12 cellular contexts compared by ENCODE assay signal in genomic region chr12:22283006-22283506, GRCh38. TPM values are rescaled to one million over a fixed set of nuclear protein-coding genes. Genes with fewer than 3 reads are reported as not detected.
A peak's percentile ranks its signal among the peaks of the same experiment; 100 is the strongest.
DNase-seq lines count a peak whose midpoint lies in the region; ATAC-seq and TF ChIP-seq lines count a peak whose summit lies in the region.
"Had no signal": no experiment of that assay in that cellular context is flagged by ENCODE, and none has a peak within 500 bp of the region (broad histone marks: within the 10 kb centered on the region; RNA-seq: fewer than 3 reads in every experiment).

No MANE protein-coding gene starts in this region.

- no peak overlapping the region for H3K4me3 Mint-ChIP-seq in nephron progenitor cell
- no peak overlapping the region for H3K4me3 Mint-ChIP-seq in natural killer cell
- H3K4me3 Mint-ChIP-seq: T-helper 1 cell treated with Interleukin-12 subunit alpha and Interleukin-12 subunit beta and Interleukin-4 antibody, amounts not matched to agents 30 μg/mL and 1 μg/mL, for 36 hours had no signal

- H3K4me1 ChIP-seq in thoracic aorta (ENCODE audit: control insufficient read depth in 1 of 2, low read depth in 2 of 2): peaks cover 3 to 20% of the 10 kb centered on the region in 2 donors

- H3K27ac ChIP-seq in coronary artery (peak overlapping the region; percentile 55 to 78), thoracic aorta (peak overlapping the region; percentile 57 to 81)

- H3K36me3 Mint-ChIP-seq in nephron progenitor cell (ENCODE audit: low read depth): peaks cover 15% of the 10 kb centered on the region
- no peaks in the 10 kb centered on the region for H3K36me3 Mint-ChIP-seq in natural killer cell

- no peaks in the 10 kb centered on the region for H3K27me3 ChIP-seq in thoracic aorta (replicated peaks; ENCODE audit: insufficient read depth)

- H3K27ac Mint-ChIP-seq in nephron progenitor cell (no peak overlapping the region), natural killer cell (no peak overlapping the region)
- H3K27ac Mint-ChIP-seq: T-helper 1 cell treated with Interleukin-12 subunit alpha and Interleukin-12 subunit beta and Interleukin-4 antibody, amounts not matched to agents 30 μg/mL and 1 μg/mL, for 36 hours had no signal

- no peaks in the 10 kb centered on the region for H3K9me3 ChIP-seq in thoracic aorta

- ATAC-seq in thoracic aorta (ENCODE audit: insufficient number of reproducible peaks, low FRiP score, low read depth) (peak; percentile 69), natural killer cell (no peak)
- ATAC-seq: K562 had no signal

- H3K4me3 ChIP-seq in coronary artery (peak overlapping the region; percentile 33), thoracic aorta (peak overlapping the region; percentile 63)
- H3K4me3 ChIP-seq: K562 had no signal

- H3K36me3 ChIP-seq in thoracic aorta: no peaks in the 10 kb centered on the region

- H3K4me1 Mint-ChIP-seq in nephron progenitor cell (peaks cover 15% of the 10 kb centered on the region), natural killer cell (peaks cover 11 to 13% of the 10 kb centered on the region in 2 donors)

- intact Hi-C loops in natural killer cell (cut with micrococcal nuclease): no loop called here

- DNase-seq in HS-27A (ENCODE audit: low read depth) (peak; percentile 87), coronary artery (ENCODE audit: low spot score) (no peak), left kidney (ENCODE audit: low read depth, low spot score) (peak; percentile 36), thoracic aorta (ENCODE audit: low spot score) (no peak), nephron progenitor cell (no peak), natural killer cell (no peak), cerebellum (ENCODE audit: low spot score) (no peak)
- DNase-seq in stimulated activated CD4-positive, alpha-beta T cell treated with anti-CD3 and anti-CD28 coated beads, Interleukin-4, amount 100 ng/mL, for 24 hours: no peak
- DNase-seq: DMS79 treated with DMSO at 0.1 percent for 48 hours, NCI-H345 had no signal

- TF ChIP-seq CTCF in coronary artery (IDR thresholded peaks at IDR 0.05) (no peak), thoracic aorta (IDR thresholded peaks at IDR 0.05) (no peak), nephron progenitor cell (IDR thresholded peaks at IDR 0.05) (no peak), natural killer cell (IDR thresholded peaks at IDR 0.05) (no peak)

- peaks cover 4% of the 10 kb centered on the region for H3K9me3 Mint-ChIP-seq in nephron progenitor cell
- no peaks in the 10 kb centered on the region for H3K9me3 Mint-ChIP-seq in natural killer cell
- H3K9me3 Mint-ChIP-seq: T-helper 1 cell treated with Interleukin-12 subunit alpha and Interleukin-12 subunit beta and Interleukin-4 antibody, amounts not matched to agents 30 μg/mL and 1 μg/mL, for 36 hours had no signal

- H3K27me3 Mint-ChIP-seq in nephron progenitor cell (ENCODE audit: low read depth, poor library complexity) (no peaks in the 10 kb centered on the region), natural killer cell (ENCODE audit: low read depth in 2 of 2) (peaks cover 4 to 40% of the 10 kb centered on the region in 2 donors)

RNA-seq across cellular contexts. Expression of gene ST8SIA1, which starts 51.5 kb away (rescaled TPM):
- 1 to 10 TPM; 6.4 to 6.9 TPM for total RNA-seq in thoracic aorta
- under 1 TPM in 2 of 3 donors, not detected in 1; 0.60 to 0.79 TPM for total RNA-seq in natural killer cell
- 67.5 TPM for total RNA-seq in cerebellum

Comparison
In these comparisons a context has a peak if more than half of its experiments do, and no peak if none do; other contexts are left out.
1. DNase-seq: peak in HS-27A (single experiment) and left kidney (single experiment); none in coronary artery (single experiment), thoracic aorta (single experiment), nephron progenitor cell (single experiment), stimulated activated CD4-positive, alpha-beta T cell treated with anti-CD3 and anti-CD28 coated beads, Interleukin-4, amount 100 ng/mL, for 24 hours (single experiment), natural killer cell (single experiment) and cerebellum (single experiment).
2. RNA of gene ST8SIA1, which starts 51.5 kb away (total RNA-seq): 67.5 TPM in cerebellum (single experiment) and 6.4 to 6.9 TPM in thoracic aorta; 0.60 to 0.79 TPM in natural killer cell; every median in the first group is over 4 times any median in the second.